9 cellular contexts compared by ENCODE assay signal in genomic region chr5:89930591-89931383, GRCh38.
DNase-seq lines count a peak whose midpoint lies in the region; ATAC-seq, FAIRE-seq and TF ChIP-seq lines count a peak whose summit lies in the region.
"Had no signal": no experiment of that assay in that cellular context is flagged by ENCODE, and none has a peak within 500 bp of the region (broad histone marks: within the 10 kb centered on the region; RNA-seq: fewer than 3 reads in every experiment).

No MANE protein-coding gene starts in this region.

- FAIRE-seq in HepG2 (lab: Jason Lieb, UNC) = no peak

- H3K36me3 ChIP-seq in HepG2 (replicated peaks in 1 of 2; ENCODE audit: control insufficient read depth in 1 of 2, insufficient read depth in 2 of 2, low read length in 2 of 2) (no peaks in the 10 kb centered on the region), BE2C (no peaks in the 10 kb centered on the region)

- no peak overlapping the region for H3K9ac ChIP-seq in HepG2 (ENCODE audit: insufficient read depth, low read depth, low read length)

- POLR2A ChIA-PET in HepG2 (lab: Yijun Ruan, JAX) = no interaction called here

- no peak overlapping the region for H3K27ac ChIP-seq in HepG2 (ENCODE audit: extremely low read length, insufficient read depth, low read length)

- intact Hi-C loops in HepG2 (cut with micrococcal nuclease; ENCODE audit: unreplicated experiment) = no loop called here

- no peaks in the 10 kb centered on the region for H3K79me2 ChIP-seq in HepG2 (ENCODE audit: insufficient read depth, low read length)

- 10% methylated on average over 5 of the region's 5 CpGs for WGBS in HepG2 (ENCODE audit: low lambda C conversion rate)

- no peaks in the 10 kb centered on the region for H3K27me3 ChIP-seq in HepG2 (ENCODE audit: control insufficient read depth in 1 of 2, insufficient read depth in 2 of 2, low read length in 2 of 2)
- H3K27me3 ChIP-seq in BE2C = no peaks in the 10 kb centered on the region

- H3K4me3 ChIP-seq in HepG2 (replicated peaks in 1 of 3; ENCODE audit: insufficient read depth in 1 of 3, low read depth in 2 of 3, low read length in 3 of 3) (no peak overlapping the region), BE2C (ENCODE audit: low read depth, low read length) (no peak overlapping the region)

- TF ChIP-seq POLR2A in HepG2 (IDR thresholded peaks at IDR 0.05; ENCODE audit: insufficient read depth in 1 of 2, low read depth in 2 of 2, low read length in 2 of 2) = no peak

- CTCF ChIA-PET in HepG2 (lab: Yijun Ruan, JAX; ENCODE audit: low intra/inter-chr PET ratio, low total read pairs) = no interaction called here

- no peak overlapping the region for H2AFZ ChIP-seq in HepG2 (ENCODE audit: low read length)

- ATAC-seq in GM18508 (IDR thresholded peaks at IDR 0.05; ENCODE audit: insufficient read depth, unreplicated experiment) (peak; percentile 90), HG02870 (IDR thresholded peaks at IDR 0.05; ENCODE audit: unreplicated experiment) (peak; percentile 86), HepG2 (no peak), HG03457 (IDR thresholded peaks at IDR 0.05; ENCODE audit: unreplicated experiment) (no peak)

- H3K4me1 ChIP-seq in HepG2 (ENCODE audit: insufficient read depth, low read length) = no peaks in the 10 kb centered on the region
- H3K4me1 ChIP-seq in BE2C = no peaks in the 10 kb centered on the region; the same call in 1 of the 2 replicates

- peak; percentile 88 for DNase-seq in RKO (ENCODE audit: low spot score)
- DNase-seq in HepG2 (ENCODE audit: low spot score) = peak; percentile 4
- no peak for DNase-seq in NCI-H345 treated with DMSO at 0.1 percent for 48 hours (lab: John Stamatoyannopoulos, UW; ENCODE audit: unreplicated experiment)
- no peak for DNase-seq in NCI-H1092 treated with DMSO at 0.1 percent for 48 hours (lab: John Stamatoyannopoulos, UW)
- no peak for DNase-seq in BE2C
- DNase-seq: naive B cell had no signal

- peaks cover 9% of the 10 kb centered on the region; the same call in 1 of the 2 replicates for H3K9me3 ChIP-seq in HepG2 (ENCODE audit: low read length)
- no peaks in the 10 kb centered on the region for H3K9me3 ChIP-seq in BE2C

- TF ChIP-seq RAD21 in HepG2 (CRISPR knock-in tag; IDR thresholded peaks at IDR 0.05) = no peak

- no peak for TF ChIP-seq EP300 in HepG2 (IDR thresholded peaks at IDR 0.05; ENCODE audit: low read depth in 2 of 2, low read length in 2 of 2)
- no peak for TF ChIP-seq EP300 in HepG2 (CRISPR knock-in tag; IDR thresholded peaks at IDR 0.05; ENCODE audit: borderline replicate concordance)

- no TSS peak for BruUV-seq in HepG2 (replicated peaks; lab: Mats Ljungman, UMichigan)

- no peaks in the 10 kb centered on the region for H4K20me1 ChIP-seq in HepG2 (ENCODE audit: insufficient read depth, low read length)

- TF ChIP-seq CTCF in HepG2 (CRISPR knock-in tag; IDR thresholded peaks at IDR 0.05) (no peak), BE2C (IDR thresholded peaks at IDR 0.05; ENCODE audit: low read depth, low read length) (no peak)

- H3K4me2 ChIP-seq in HepG2 (ENCODE audit: low read depth, low read length) = no peak overlapping the region

- in situ Hi-C loops in HepG2 (cut with HindIII; ENCODE audit: extremely low pct_ligation_motif_present, low pct_unique_long_range_greater_than_20kb) = no loop called here

TF ChIP-seq in HepG2, 621 proteins besides CTCF, POLR2A, EP300 and RAD21 (continues in another document):
- TF ChIP-seq ZBTB37 (CRISPR knock-in tag; IDR thresholded peaks at IDR 0.05) (no peak), TAF15 (IDR thresholded peaks at IDR 0.05; ENCODE audit: low read depth, low read length, poor library complexity, severe bottlenecking) (no peak), YEATS4 (CRISPR knock-in tag; IDR thresholded peaks at IDR 0.05; ENCODE audit: borderline replicate concordance) (no peak), ZFP36L1 (CRISPR knock-in tag; IDR thresholded peaks at IDR 0.05) (no peak), MAFG (CRISPR knock-in tag; IDR thresholded peaks at IDR 0.05) (no peak), ZNF704 (CRISPR knock-in tag; IDR thresholded peaks at IDR 0.05; ENCODE audit: borderline replicate concordance) (no peak), MTF1 (CRISPR knock-in tag; IDR thresholded peaks at IDR 0.05) (no peak)
- TF ChIP-seq, protein P1, sequence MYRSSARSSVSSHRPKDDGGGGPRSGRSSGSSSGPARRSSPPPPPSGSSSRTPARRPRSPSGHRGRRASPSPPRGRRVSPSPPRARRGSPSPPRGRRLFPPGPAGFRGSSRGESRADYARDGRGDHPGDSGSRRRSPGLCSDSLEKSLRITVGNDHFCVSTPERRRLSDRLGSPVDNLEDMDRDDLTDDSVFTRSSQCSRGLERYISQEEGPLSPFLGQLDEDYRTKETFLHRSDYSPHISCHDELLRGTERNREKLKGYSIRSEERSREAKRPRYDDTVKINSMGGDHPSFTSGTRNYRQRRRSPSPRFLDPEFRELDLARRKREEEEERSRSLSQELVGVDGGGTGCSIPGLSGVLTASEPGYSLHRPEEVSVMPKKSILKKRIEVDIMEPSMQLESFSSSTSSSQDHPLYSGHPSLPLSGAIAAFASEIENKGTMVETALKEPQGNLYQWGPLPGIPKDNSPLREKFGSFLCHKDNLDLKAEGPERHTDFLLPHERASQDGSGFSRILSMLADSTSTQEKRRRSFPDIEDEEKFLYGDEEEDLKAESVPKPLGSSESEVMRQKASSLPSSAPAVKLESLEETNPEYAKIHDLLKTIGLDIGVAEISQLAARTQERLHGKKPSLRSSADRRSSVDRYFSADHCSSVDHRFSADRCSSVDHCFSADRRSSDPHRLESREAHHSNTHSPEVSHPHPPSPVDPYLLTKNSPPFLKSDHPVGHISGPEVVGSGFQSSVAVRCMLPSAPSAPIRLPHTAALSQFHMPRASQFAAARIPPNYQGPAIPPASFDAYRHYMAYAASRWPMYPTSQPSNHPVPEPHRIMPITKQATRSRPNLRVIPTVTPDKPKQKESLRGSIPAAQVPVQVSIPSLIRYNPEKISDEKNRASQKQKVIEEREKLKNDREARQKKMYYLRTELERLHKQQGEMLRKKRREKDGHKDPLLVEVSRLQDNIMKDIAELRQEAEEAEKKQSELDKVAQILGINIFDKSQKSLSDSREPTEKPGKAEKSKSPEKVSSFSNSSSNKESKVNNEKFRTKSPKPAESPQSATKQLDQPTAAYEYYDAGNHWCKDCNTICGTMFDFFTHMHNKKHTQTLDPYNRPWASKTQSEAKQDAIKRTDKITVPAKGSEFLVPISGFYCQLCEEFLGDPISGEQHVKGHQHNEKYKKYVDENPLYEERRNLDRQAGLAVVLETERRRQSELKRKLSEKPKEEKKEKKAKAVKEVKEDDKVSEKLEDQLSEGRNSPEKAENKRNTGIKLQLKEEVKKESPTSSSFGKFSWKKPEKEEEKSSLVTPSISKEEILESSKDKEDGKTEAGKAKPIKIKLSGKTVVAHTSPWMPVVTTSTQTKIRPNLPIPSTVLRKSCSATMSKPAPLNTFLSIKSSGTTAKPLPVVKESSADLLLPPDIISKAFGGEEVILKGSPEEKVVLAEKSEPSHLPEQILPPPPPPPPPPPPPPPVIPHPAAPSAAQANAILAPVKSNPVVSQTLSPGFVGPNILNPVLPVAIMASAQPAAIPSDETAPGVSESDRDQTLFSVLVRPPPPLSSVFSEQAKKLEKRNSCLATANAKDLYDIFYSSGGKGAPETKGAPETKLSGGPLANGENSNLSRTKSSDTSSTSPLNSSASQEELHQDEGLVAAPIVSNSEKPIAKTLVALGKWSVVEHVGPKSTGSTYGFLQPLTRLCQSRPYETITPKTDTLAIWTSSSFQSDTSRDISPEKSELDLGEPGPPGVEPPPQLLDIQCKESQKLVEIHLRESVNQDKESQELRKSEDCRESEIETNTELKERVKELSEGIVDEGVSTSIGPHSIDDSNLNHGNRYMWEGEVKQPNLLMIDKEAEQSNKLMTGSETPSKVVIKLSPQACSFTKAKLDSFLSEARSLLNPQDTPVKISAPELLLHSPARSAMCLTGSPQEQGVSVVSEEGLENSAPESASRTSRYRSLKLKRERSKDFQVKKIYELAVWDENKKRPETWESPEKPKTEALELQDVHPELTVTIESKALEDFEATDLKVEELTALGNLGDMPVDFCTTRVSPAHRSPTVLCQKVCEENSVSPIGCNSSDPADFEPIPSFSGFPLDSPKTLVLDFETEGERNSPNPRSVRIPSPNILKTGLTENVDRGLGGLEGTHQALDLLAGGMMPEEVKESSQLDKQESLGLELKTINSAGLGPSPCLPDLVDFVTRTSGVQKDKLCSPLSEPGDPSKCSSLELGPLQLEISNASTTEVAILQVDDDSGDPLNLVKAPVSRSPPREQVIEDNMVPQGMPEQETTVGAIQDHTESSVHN (CRISPR knock-in tag; IDR thresholded peaks at IDR 0.05) = no peak
- TF ChIP-seq, protein P2, sequence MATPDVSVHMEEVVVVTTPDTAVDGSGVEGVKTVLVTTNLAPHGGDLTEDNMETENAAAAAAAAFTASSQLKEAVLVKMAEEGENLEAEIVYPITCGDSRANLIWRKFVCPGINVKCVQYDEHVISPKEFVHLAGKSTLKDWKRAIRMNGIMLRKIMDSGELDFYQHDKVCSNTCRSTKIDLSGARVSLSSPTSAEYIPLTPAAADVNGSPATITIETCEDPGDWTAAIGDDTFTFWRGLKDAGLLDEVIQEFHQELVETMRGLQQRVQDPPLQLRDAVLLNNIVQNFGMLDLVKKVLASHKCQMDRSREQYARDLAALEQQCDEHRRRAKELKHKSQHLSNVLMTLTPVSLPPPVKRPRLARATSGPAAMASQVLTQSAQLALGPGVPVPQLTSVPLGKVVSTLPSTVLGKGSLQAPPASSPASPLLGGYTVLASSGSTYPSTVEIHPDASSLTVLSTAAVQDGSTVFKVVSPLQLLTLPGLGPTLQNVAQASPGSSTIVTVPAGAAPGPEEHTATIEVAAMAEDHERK (CRISPR knock-in tag; IDR thresholded peaks at IDR 0.05; ENCODE audit: low read depth) = no peak

Comparison
In these comparisons a context has a peak if more than half of its experiments do, and no peak if none do; other contexts are left out.
1. ATAC-seq: peak in GM18508 (single experiment) and HG02870 (single experiment); none in HepG2 (single experiment) and HG03457 (single experiment).
2. DNase-seq: peak in RKO (single experiment) and HepG2 (single experiment); none in NCI-H345 treated with DMSO at 0.1 percent for 48 hours (single experiment), NCI-H1092 treated with DMSO at 0.1 percent for 48 hours (single experiment) and BE2C (single experiment).